In genomic region chr12:125403145-125403789, GRCh38 we compare ENCODE assay signal across 8 cellular contexts.
DNase-seq lines count a peak whose midpoint lies in the region; ATAC-seq and TF ChIP-seq lines count a peak whose summit lies in the region.

No MANE protein-coding gene starts in this region.

- H3K36me3 Mint-ChIP-seq in activated CD4-positive, alpha-beta memory T cell treated with anti-CD3 and anti-CD28 coated beads for 36 hours = no peaks in the 10 kb centered on the region

- in situ Hi-C loops in transverse colon (cut with MboI; ENCODE audit: low pct_ligation_motif_present in 1 of 4, low pct_unique_long_range_greater_than_20kb in 1 of 4, low sequenced_read_pairs in 3 of 4) = loop anchor here in 1 of 4 donors (10.0 kb wide), 1 partner anchor 68 kb away; no protein-coding TSS in a partner anchor

- TF ChIP-seq CTCF in gastroesophageal sphincter (IDR thresholded peaks at IDR 0.05) = peak in 3 of 4 experiments; percentile 9 to 40 (median 16)
- peak; percentile 38 to 77 (median 62) for TF ChIP-seq CTCF in transverse colon (IDR thresholded peaks at IDR 0.05)

- no peak for TF ChIP-seq EP300 in gastroesophageal sphincter (IDR thresholded peaks at IDR 0.05)
- no peak for TF ChIP-seq EP300 in transverse colon (IDR thresholded peaks at IDR 0.05; ENCODE audit: low read depth)

- H3K9me3 Mint-ChIP-seq in activated CD4-positive, alpha-beta memory T cell treated with anti-CD3 and anti-CD28 coated beads for 36 hours = no peaks in the 10 kb centered on the region

- no peak overlapping the region for H3K27ac Mint-ChIP-seq in activated CD4-positive, alpha-beta memory T cell treated with anti-CD3 and anti-CD28 coated beads for 36 hours

- no peaks in the 10 kb centered on the region for H3K27me3 Mint-ChIP-seq in activated CD4-positive, alpha-beta memory T cell treated with anti-CD3 and anti-CD28 coated beads for 36 hours

- WGBS in gastroesophageal sphincter (ENCODE audit: low coverage in 1 of 2), 2 donors = 22 to 25% methylated on average over 3 of the region's 3 CpGs
- 8 to 16% methylated on average over 3 of the region's 3 CpGs for WGBS in transverse colon (ENCODE audit: low coverage in 1 of 2), 2 donors

- CTCF ChIA-PET in activated CD4-positive, alpha-beta memory T cell treated with anti-CD3 and anti-CD28 coated beads for 36 hours (lab: Charles Lee) = interaction anchor here (0.7 to 2.6 kb wide), 7 partner anchors 70 to 1804 kb away, joined by 3 to 33 read pairs (median 5); no protein-coding TSS in a partner anchor

- no peak for TF ChIP-seq POLR2A in gastroesophageal sphincter (IDR thresholded peaks at IDR 0.05)
- TF ChIP-seq POLR2A in transverse colon (IDR thresholded peaks at IDR 0.05) = no peak

- ATAC-seq in gastroesophageal sphincter = no peak

- H3K36me3 ChIP-seq in gastroesophageal sphincter (no peaks in the 10 kb centered on the region), transverse colon (no peaks in the 10 kb centered on the region)

- peak; percentile 13 for DNase-seq in EL
- DNase-seq in HuH-7 (ENCODE audit: low spot score) = peak; percentile 8
- DNase-seq in SK-N-DZ (ENCODE audit: low spot score) = peak; percentile 42
- no peak for DNase-seq in transverse colon
- DNase-seq in activated gamma-delta T cell treated with Interleukin-2 at 50 U/mL for 16 hours = no peak
- DNase-seq in NCI-H226 = no peak
- no peak for DNase-seq in activated CD4-positive, alpha-beta memory T cell treated with anti-CD3 and anti-CD28 coated beads for 36 hours

- H3K27me3 ChIP-seq in gastroesophageal sphincter = peaks cover 7% of the 10 kb centered on the region
- H3K27me3 ChIP-seq in transverse colon = no peaks in the 10 kb centered on the region

- H3K27ac ChIP-seq in gastroesophageal sphincter = no peak overlapping the region
- no peak overlapping the region for H3K27ac ChIP-seq in transverse colon

- no peak overlapping the region for H3K4me3 Mint-ChIP-seq in activated CD4-positive, alpha-beta memory T cell treated with anti-CD3 and anti-CD28 coated beads for 36 hours

- intact Hi-C loops in transverse colon (cut with DNase I; ENCODE audit: low total_unique reads) = no loop called here
- intact Hi-C loops in activated CD4-positive, alpha-beta memory T cell treated with anti-CD3 and anti-CD28 coated beads for 36 hours (cut with micrococcal nuclease) = loop anchor here (1.0 to 5.0 kb wide), 3 partner anchors 71 to 220 kb away; no protein-coding TSS in a partner anchor

- POLR2A ChIA-PET in activated CD4-positive, alpha-beta memory T cell treated with anti-CD3 and anti-CD28 coated beads for 36 hours (lab: Charles Lee) = no interaction called here

- H3K4me1 Mint-ChIP-seq in activated CD4-positive, alpha-beta memory T cell treated with anti-CD3 and anti-CD28 coated beads for 36 hours (ENCODE audit: low read depth) = peaks cover 2% of the 10 kb centered on the region

- H3K4me3 ChIP-seq in gastroesophageal sphincter = no peak overlapping the region
- no peak overlapping the region for H3K4me3 ChIP-seq in transverse colon

- H3K9me3 ChIP-seq in gastroesophageal sphincter (peaks cover 0 to 44% (median 0%) of the 10 kb centered on the region in 3 donors), transverse colon (no peaks in the 10 kb centered on the region)

- H3K4me1 ChIP-seq in gastroesophageal sphincter (no peaks in the 10 kb centered on the region), transverse colon (no peaks in the 10 kb centered on the region)

Comparison
In these comparisons a context has a peak if more than half of its experiments do, and no peak if none do; other contexts are left out.
1. DNase-seq: peak in EL (single experiment), HuH-7 (single experiment) and SK-N-DZ (single experiment); none in transverse colon (single experiment), activated gamma-delta T cell treated with Interleukin-2 at 50 U/mL for 16 hours (single experiment), NCI-H226 (single experiment) and activated CD4-positive, alpha-beta memory T cell treated with anti-CD3 and anti-CD28 coated beads for 36 hours (single experiment).